2 cellular contexts compared by ENCODE assay signal in genomic region chr16:11061629-11062270, GRCh38.
TF ChIP-seq lines count a peak whose summit lies in the region.

No MANE protein-coding gene starts in this region.

TF ChIP-seq in SK-N-SH, 30 proteins besides CTCF, POLR2A, EP300 and RAD21 (continued from another document):
- TF ChIP-seq MAX (IDR thresholded peaks at IDR 0.05; ENCODE audit: low read depth), result no peak

TF ChIP-seq in SK-N-SH treated with all-trans-retinoic acid at 6 μM for 48 hours, 23 proteins besides CTCF, POLR2A, EP300 and RAD21 (continued from another document):
- TF ChIP-seq TOX (CRISPR knock-in tag; IDR thresholded peaks at IDR 0.05; ENCODE audit: borderline replicate concordance) (no peak), PPARA (CRISPR knock-in tag; IDR thresholded peaks at IDR 0.05; ENCODE audit: borderline replicate concordance) (no peak), ESRRG (CRISPR knock-in tag; IDR thresholded peaks at IDR 0.05) (no peak), TSHZ2 (CRISPR knock-in tag; IDR thresholded peaks at IDR 0.05) (no peak), BACH2 (CRISPR knock-in tag; IDR thresholded peaks at IDR 0.05; ENCODE audit: borderline replicate concordance) (no peak), SNAI2 (CRISPR knock-in tag; IDR thresholded peaks at IDR 0.05) (no peak), TCF4 (CRISPR knock-in tag; IDR thresholded peaks at IDR 0.05; ENCODE audit: borderline replicate concordance) (no peak), ARNTL (CRISPR knock-in tag; IDR thresholded peaks at IDR 0.05; ENCODE audit: borderline replicate concordance, low read depth) (no peak), ZNF8 (CRISPR knock-in tag; IDR thresholded peaks at IDR 0.05) (no peak), ZFP30 (CRISPR knock-in tag; IDR thresholded peaks at IDR 0.05) (no peak), OSR1 (CRISPR knock-in tag; IDR thresholded peaks at IDR 0.05) (no peak), PATZ1 (CRISPR knock-in tag; IDR thresholded peaks at IDR 0.05; ENCODE audit: borderline replicate concordance) (no peak), CSDC2 (CRISPR knock-in tag; IDR thresholded peaks at IDR 0.05) (no peak), RARB (CRISPR knock-in tag; IDR thresholded peaks at IDR 0.05) (no peak)
